In genomic region chr19:45059258-45059965, GRCh38 we compare ENCODE assay signal across 1 cellular context.
A peak's percentile ranks its signal among the peaks of the same experiment; 100 is the strongest.
TF ChIP-seq lines count a peak whose summit lies in the region.

No MANE protein-coding gene starts in this region.

TF ChIP-seq in IMR-90, 13 proteins besides CTCF, POLR2A, EP300 and RAD21:
- TF ChIP-seq, protein P1, sequence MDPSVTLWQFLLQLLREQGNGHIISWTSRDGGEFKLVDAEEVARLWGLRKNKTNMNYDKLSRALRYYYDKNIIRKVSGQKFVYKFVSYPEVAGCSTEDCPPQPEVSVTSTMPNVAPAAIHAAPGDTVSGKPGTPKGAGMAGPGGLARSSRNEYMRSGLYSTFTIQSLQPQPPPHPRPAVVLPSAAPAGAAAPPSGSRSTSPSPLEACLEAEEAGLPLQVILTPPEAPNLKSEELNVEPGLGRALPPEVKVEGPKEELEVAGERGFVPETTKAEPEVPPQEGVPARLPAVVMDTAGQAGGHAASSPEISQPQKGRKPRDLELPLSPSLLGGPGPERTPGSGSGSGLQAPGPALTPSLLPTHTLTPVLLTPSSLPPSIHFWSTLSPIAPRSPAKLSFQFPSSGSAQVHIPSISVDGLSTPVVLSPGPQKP (IDR thresholded peaks at IDR 0.05; ENCODE audit: borderline replicate concordance, low read depth, low read length), result no peak
- peak; percentile 59 for TF ChIP-seq SMC3 (IDR thresholded peaks at IDR 0.05; ENCODE audit: low read depth, low read length)
- TF ChIP-seq MAFK (IDR thresholded peaks at IDR 0.05; ENCODE audit: low read depth, low read length), result no peak
TF ChIP-seq in IMR-90: peak in this region for 1.
